2 cellular contexts compared by ENCODE assay signal in the genomic region with DNA sequence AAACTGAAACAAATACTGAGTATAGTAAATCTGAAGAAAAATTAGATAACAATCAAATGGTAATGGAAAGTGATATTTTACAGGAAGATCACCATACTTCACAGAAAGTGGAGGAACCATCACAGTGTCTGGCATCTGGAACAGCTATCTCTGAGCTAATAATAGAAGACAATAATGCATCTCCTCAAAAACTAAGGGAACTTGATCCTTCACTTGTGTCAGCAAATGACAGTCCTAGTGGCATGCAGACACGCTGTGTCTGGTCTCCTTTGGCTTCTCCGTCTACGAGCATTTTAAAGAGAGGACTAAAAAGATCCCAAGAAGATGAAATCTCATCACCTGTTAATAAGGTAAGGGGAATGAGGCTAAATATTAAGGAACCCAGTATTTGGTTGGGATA.
TF ChIP-seq lines count a peak whose summit lies in the region.

No MANE protein-coding gene starts in this region.

TF ChIP-seq in PFSK-1, 5 proteins besides CTCF, POLR2A, EP300 and RAD21:
- TF ChIP-seq, protein P1, sequence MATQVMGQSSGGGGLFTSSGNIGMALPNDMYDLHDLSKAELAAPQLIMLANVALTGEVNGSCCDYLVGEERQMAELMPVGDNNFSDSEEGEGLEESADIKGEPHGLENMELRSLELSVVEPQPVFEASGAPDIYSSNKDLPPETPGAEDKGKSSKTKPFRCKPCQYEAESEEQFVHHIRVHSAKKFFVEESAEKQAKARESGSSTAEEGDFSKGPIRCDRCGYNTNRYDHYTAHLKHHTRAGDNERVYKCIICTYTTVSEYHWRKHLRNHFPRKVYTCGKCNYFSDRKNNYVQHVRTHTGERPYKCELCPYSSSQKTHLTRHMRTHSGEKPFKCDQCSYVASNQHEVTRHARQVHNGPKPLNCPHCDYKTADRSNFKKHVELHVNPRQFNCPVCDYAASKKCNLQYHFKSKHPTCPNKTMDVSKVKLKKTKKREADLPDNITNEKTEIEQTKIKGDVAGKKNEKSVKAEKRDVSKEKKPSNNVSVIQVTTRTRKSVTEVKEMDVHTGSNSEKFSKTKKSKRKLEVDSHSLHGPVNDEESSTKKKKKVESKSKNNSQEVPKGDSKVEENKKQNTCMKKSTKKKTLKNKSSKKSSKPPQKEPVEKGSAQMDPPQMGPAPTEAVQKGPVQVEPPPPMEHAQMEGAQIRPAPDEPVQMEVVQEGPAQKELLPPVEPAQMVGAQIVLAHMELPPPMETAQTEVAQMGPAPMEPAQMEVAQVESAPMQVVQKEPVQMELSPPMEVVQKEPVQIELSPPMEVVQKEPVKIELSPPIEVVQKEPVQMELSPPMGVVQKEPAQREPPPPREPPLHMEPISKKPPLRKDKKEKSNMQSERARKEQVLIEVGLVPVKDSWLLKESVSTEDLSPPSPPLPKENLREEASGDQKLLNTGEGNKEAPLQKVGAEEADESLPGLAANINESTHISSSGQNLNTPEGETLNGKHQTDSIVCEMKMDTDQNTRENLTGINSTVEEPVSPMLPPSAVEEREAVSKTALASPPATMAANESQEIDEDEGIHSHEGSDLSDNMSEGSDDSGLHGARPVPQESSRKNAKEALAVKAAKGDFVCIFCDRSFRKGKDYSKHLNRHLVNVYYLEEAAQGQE (IDR thresholded peaks at IDR 0.05; ENCODE audit: insufficient read depth in 1 of 2, low read depth in 2 of 2, low read length in 2 of 2) = no peak
- TF ChIP-seq POLR2AphosphoS5 (IDR thresholded peaks at IDR 0.05; ENCODE audit: low read depth, low read length) = 0 out of 2 replicates have a peak, but pooled peaks have one; percentile 16

TF ChIP-seq in K562, 482 proteins besides CTCF, POLR2A, EP300 and RAD21:
- TF ChIP-seq, protein P2, sequence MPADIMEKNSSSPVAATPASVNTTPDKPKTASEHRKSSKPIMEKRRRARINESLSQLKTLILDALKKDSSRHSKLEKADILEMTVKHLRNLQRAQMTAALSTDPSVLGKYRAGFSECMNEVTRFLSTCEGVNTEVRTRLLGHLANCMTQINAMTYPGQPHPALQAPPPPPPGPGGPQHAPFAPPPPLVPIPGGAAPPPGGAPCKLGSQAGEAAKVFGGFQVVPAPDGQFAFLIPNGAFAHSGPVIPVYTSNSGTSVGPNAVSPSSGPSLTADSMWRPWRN (IDR thresholded peaks at IDR 0.05; ENCODE audit: low read depth) = no peak
- no peak for TF ChIP-seq SIX5 (IDR thresholded peaks at IDR 0.05; ENCODE audit: borderline replicate concordance in 1 of 2, insufficient read depth in 1 of 2, low read depth in 1 of 2, low read length in 2 of 2)
- peak; percentile 24; the same call in 1 of the 2 replicates for TF ChIP-seq POLR2AphosphoS5 (IDR thresholded peaks at IDR 0.05; ENCODE audit: control insufficient read depth, insufficient read depth, low read depth, low read length)
